In the genomic region with DNA sequence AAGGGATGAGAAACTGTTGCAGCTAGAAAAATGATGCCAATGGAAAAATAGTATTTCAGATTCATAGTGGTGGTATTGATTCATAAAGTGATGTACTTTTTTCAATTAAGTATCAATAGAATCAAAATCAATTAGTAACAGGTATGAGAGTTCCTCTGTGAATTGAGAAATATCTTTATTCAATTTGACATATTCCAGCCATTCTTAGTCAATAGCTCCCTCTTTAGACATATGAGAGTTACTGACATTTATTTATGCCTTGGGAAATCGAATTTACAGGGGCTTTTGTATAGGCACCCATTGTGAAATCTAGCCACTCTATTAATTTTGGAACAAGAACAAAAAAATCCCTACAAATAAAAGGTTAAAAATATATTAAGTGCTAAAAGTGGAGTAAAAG, we compare ENCODE assay signal across 1 cellular context.
TF ChIP-seq lines count a peak whose summit lies in the region.

No MANE protein-coding gene starts in this region.

TF ChIP-seq in GM23338, 12 proteins besides CTCF, POLR2A, EP300 and RAD21 (continued from another document):
- TF ChIP-seq, protein P1, sequence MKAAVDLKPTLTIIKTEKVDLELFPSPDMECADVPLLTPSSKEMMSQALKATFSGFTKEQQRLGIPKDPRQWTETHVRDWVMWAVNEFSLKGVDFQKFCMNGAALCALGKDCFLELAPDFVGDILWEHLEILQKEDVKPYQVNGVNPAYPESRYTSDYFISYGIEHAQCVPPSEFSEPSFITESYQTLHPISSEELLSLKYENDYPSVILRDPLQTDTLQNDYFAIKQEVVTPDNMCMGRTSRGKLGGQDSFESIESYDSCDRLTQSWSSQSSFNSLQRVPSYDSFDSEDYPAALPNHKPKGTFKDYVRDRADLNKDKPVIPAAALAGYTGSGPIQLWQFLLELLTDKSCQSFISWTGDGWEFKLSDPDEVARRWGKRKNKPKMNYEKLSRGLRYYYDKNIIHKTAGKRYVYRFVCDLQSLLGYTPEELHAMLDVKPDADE (IDR thresholded peaks at IDR 0.05): no peak
- TF ChIP-seq EZH2 (IDR thresholded peaks at IDR 0.05; ENCODE audit: low read depth, unreplicated experiment): no peak
